In genomic region chr6:116268589-116269293, GRCh38 we compare ENCODE assay signal across 9 cellular contexts. TPM values are rescaled to one million over a fixed set of nuclear protein-coding genes. Genes with fewer than 3 reads are reported as not detected.
A peak's percentile ranks its signal among the peaks of the same experiment; 100 is the strongest.
DNase-seq lines count a peak whose midpoint lies in the region; ATAC-seq and TF ChIP-seq lines count a peak whose summit lies in the region.
"Had no signal": no experiment of that assay in that cellular context is flagged by ENCODE, and none has a peak within 500 bp of the region (broad histone marks: within the 10 kb centered on the region; RNA-seq: fewer than 3 reads in every experiment).

No MANE protein-coding gene starts in this region.

- H3K9me3 ChIP-seq in fibroblast of lung (ENCODE audit: control insufficient read depth, insufficient read depth, low read depth, low read length), result no peaks in the 10 kb centered on the region

- DNase-seq in AG10803 (ENCODE audit: low read depth) (peak; percentile 82), NCI-H1417 (lab: John Stamatoyannopoulos, UW) (peak; percentile 52 to 82 (median 53)), SKM-1 treated with dmso at 0.1 percent for 144 hours (lab: John Stamatoyannopoulos, UW; ENCODE audit: unreplicated experiment) (peak; percentile 83), fibroblast of lung (ENCODE audit: low read depth in 2 of 2) (peak; percentile 73 to 90), omental fat pad (ENCODE audit: low spot score) (no peak)
- no peak for DNase-seq in activated CD4-positive, CD25-positive, alpha-beta regulatory T cell treated with anti-CD3 and anti-CD28 coated beads, Interleukin-2, amount 50 U/mL, for 72 hours

- no peak overlapping the region for H2AFZ ChIP-seq in fibroblast of lung (ENCODE audit: low read length)

- no peak overlapping the region for H3K9ac ChIP-seq in fibroblast of lung (ENCODE audit: insufficient read depth, low read length)

- H3K27me3 ChIP-seq in fibroblast of lung (ENCODE audit: control insufficient read depth, insufficient read depth, low read length), result no peaks in the 10 kb centered on the region

- TF ChIP-seq CTCF in AG10803 (conservative IDR thresholded peaks at IDR 0.05; ENCODE audit: low read length) (peak; percentile 99), fibroblast of lung (conservative IDR thresholded peaks at IDR 0.05 in 1 of 2, IDR thresholded peaks at IDR 0.05 in 1 of 2; ENCODE audit: low read depth in 1 of 2, low read length in 2 of 2) (peak; percentile 78 to 90), omental fat pad (IDR thresholded peaks at IDR 0.05) (peak in 1 of 3 donors; percentile 37)

- H3K4me3 ChIP-seq in AG10803 (ENCODE audit: low read length) (no peak overlapping the region), fibroblast of lung (replicated peaks in 1 of 4; ENCODE audit: control extremely low read depth in 1 of 4, insufficient read depth in 1 of 4, low read depth in 3 of 4, low read length in 4 of 4) (no peak overlapping the region)
- H3K4me3 ChIP-seq: skin epidermis had no signal

- no peak overlapping the region for H3K27ac ChIP-seq in fibroblast of lung (ENCODE audit: insufficient read depth, low read length)
- H3K27ac ChIP-seq: skin epidermis had no signal

- no peaks in the 10 kb centered on the region for H3K36me3 ChIP-seq in fibroblast of lung (ENCODE audit: control insufficient read depth, insufficient read depth, low read length)

- no peaks in the 10 kb centered on the region for H4K20me1 ChIP-seq in fibroblast of lung (ENCODE audit: control insufficient read depth, extremely low read depth, insufficient read depth, low read length)

- H3K4me2 ChIP-seq in fibroblast of lung (ENCODE audit: extremely low read depth, insufficient read depth, low read length), result no peak overlapping the region

- H3K79me2 ChIP-seq in fibroblast of lung (ENCODE audit: control insufficient read depth, insufficient read depth, low read length), result no peaks in the 10 kb centered on the region

- peaks cover 12% of the 10 kb centered on the region for H3K4me1 ChIP-seq in fibroblast of lung (ENCODE audit: control insufficient read depth, extremely low read depth, insufficient read depth, low read length)

- ATAC-seq in GM18499 (IDR thresholded peaks at IDR 0.05; ENCODE audit: insufficient read depth, unreplicated experiment) (peak; percentile 83), HG02798 (IDR thresholded peaks at IDR 0.05; ENCODE audit: poor library complexity, unreplicated experiment) (peak; percentile 85), omental fat pad (ENCODE audit: low FRiP score) (peak; percentile 78)

RNA-seq across cellular contexts. Expression of gene TSPYL1, which starts 11.0 kb away (rescaled TPM):
- total RNA-seq in fibroblast of lung (83.0 and 93.0 TPM in 2 replicates), omental fat pad (10 to 100 TPM; 43.5 to 94.0 (median 65.1) TPM)
- polyA plus RNA-seq in fibroblast of lung, result 73.6 and 82.0 TPM in 2 replicates
- polyA plus RNA-seq in fibroblast of lung (2012), result 61.7 and 66.1 TPM in 2 replicates
- 64.2 and 82.9 TPM in 2 replicates for polyA minus RNA-seq in fibroblast of lung (ENCODE audit: low replicate concordance)

RNA-seq across cellular contexts. Expression of gene TSPYL4, which starts 14.9 kb away (rescaled TPM):
- total RNA-seq in fibroblast of lung (3.9 and 5.3 TPM in 2 replicates), omental fat pad (10 to 100 TPM in 2 of 4 donors, 1 to 10 TPM in 2; 8.0 to 13.4 (median 9.5) TPM)
- 21.6 and 25.0 TPM in 2 replicates for polyA plus RNA-seq in fibroblast of lung
- polyA plus RNA-seq in fibroblast of lung (2012), result 14.6 and 17.2 TPM in 2 replicates
- polyA minus RNA-seq in fibroblast of lung (ENCODE audit: low replicate concordance), result 27.7 and 28.2 TPM in 2 replicates

Comparison
In these comparisons a context has a peak if more than half of its experiments do, and no peak if none do; other contexts are left out.
1. DNase-seq: peak in AG10803 (single experiment), NCI-H1417 (3 of 3), SKM-1 treated with dmso at 0.1 percent for 144 hours (single experiment) and fibroblast of lung (2 of 2); none in omental fat pad (single experiment) and activated CD4-positive, CD25-positive, alpha-beta regulatory T cell treated with anti-CD3 and anti-CD28 coated beads, Interleukin-2, amount 50 U/mL, for 72 hours (single experiment).
2. Peak in every context shown above with its lines, with median percentiles within 50 percentile points of each other: ATAC-seq.